1 cellular context compared by ENCODE assay signal in the genomic region with DNA sequence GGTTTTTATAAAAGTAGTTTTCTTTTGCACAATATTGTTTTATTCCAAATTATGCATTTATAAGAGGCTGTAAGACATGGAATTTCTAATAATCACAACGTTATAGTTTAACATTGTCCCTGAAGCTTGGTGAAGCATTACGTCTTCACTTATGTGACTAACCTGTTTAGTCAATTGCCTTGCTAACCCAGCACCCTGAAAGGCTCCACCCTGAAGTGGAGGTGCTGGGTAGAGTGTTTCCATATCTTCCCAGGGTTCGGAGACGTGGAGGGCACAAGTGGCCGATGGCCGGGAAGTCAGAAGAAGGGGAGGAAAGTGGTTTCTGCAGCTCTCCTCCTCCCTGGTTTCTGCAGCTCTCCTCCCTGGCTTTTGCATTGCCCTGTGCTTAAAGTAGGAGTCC.
TF ChIP-seq lines count a peak whose summit lies in the region.

No MANE protein-coding gene starts in this region.

TF ChIP-seq in H1, 55 proteins besides CTCF, POLR2A, EP300 and RAD21:
- TF ChIP-seq NANOG (IDR thresholded peaks at IDR 0.05; ENCODE audit: insufficient read depth, low read depth, low read length, poor library complexity, severe bottlenecking) = no peak
- TF ChIP-seq MAFK (IDR thresholded peaks at IDR 0.05; ENCODE audit: low read depth, low read length) = no peak
- TF ChIP-seq, protein P1, sequence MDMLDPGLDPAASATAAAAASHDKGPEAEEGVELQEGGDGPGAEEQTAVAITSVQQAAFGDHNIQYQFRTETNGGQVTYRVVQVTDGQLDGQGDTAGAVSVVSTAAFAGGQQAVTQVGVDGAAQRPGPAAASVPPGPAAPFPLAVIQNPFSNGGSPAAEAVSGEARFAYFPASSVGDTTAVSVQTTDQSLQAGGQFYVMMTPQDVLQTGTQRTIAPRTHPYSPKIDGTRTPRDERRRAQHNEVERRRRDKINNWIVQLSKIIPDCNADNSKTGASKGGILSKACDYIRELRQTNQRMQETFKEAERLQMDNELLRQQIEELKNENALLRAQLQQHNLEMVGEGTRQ (IDR thresholded peaks at IDR 0.05; ENCODE audit: low read length) = no peak
- TF ChIP-seq SP1 (IDR thresholded peaks at IDR 0.05; ENCODE audit: low read depth, low read length) = no peak
- TF ChIP-seq CBX5 (IDR thresholded peaks at IDR 0.05; ENCODE audit: low read depth, low read length) = no peak
- no peak for TF ChIP-seq POU5F1 (IDR thresholded peaks at IDR 0.05; ENCODE audit: low read depth, low read length)
- TF ChIP-seq TBP (IDR thresholded peaks at IDR 0.05; ENCODE audit: low read depth, low read length) = no peak
- TF ChIP-seq, protein P2, sequence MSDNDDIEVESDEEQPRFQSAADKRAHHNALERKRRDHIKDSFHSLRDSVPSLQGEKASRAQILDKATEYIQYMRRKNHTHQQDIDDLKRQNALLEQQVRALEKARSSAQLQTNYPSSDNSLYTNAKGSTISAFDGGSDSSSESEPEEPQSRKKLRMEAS (IDR thresholded peaks at IDR 0.05) = no peak
- TF ChIP-seq CREB1 (IDR thresholded peaks at IDR 0.05) = no peak
- TF ChIP-seq TAF1 (IDR thresholded peaks at IDR 0.05; ENCODE audit: low read depth, low read length) = no peak
- no peak for TF ChIP-seq SP4 (IDR thresholded peaks at IDR 0.05; ENCODE audit: low read length)
- no peak for TF ChIP-seq CEBPB (IDR thresholded peaks at IDR 0.05; ENCODE audit: low read depth, low read length)
- TF ChIP-seq JUN (IDR thresholded peaks at IDR 0.05; ENCODE audit: low read depth, low read length) = no peak
- TF ChIP-seq SAP30 (IDR thresholded peaks at IDR 0.05; ENCODE audit: insufficient read depth, insufficient replicate concordance, low read length) = no peak
- no peak for TF ChIP-seq RFX5 (IDR thresholded peaks at IDR 0.05; ENCODE audit: borderline replicate concordance, low read depth, low read length)
- no peak for TF ChIP-seq SIN3A (conservative IDR thresholded peaks at IDR 0.05 in 1 of 2, IDR thresholded peaks at IDR 0.05 in 1 of 2; ENCODE audit: low read depth in 1 of 2, low read length in 2 of 2)
- no peak for TF ChIP-seq HDAC2 (IDR thresholded peaks at IDR 0.05; ENCODE audit: borderline replicate concordance in 1 of 2, low read depth in 2 of 2, low read length in 2 of 2)
- no peak for TF ChIP-seq ZNF274 (IDR thresholded peaks at IDR 0.05; ENCODE audit: borderline replicate concordance, extremely low read depth, low read length)
